14 cellular contexts compared by ENCODE assay signal in the genomic region with DNA sequence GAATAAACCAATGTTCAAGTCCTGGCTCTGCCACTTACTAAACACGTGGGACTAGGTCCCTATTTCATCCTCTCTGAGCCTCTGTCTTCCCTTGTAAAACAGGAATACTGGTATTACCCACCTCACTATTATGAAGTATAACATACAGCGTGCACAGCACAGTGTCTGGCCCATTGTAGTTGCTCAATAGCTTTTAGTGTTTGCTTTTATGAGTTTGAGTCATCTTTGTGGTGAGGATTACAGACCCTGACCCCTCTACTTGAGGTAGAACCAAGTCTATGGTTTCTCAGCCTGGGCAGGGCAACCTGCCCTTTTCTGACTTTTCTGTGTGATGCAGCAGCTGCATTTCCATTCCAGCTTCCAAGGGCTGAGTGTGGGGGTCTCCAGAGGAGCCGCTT. TPM values are rescaled to one million over a fixed set of nuclear protein-coding genes. Genes with fewer than 3 reads are reported as not detected.
A peak's percentile ranks its signal among the peaks of the same experiment; 100 is the strongest.
DNase-seq lines count a peak whose midpoint lies in the region; ATAC-seq, FAIRE-seq and TF ChIP-seq lines count a peak whose summit lies in the region.
"Had no signal": no experiment of that assay in that cellular context is flagged by ENCODE, and none has a peak within 500 bp of the region (broad histone marks: within the 10 kb centered on the region; RNA-seq: fewer than 3 reads in every experiment).

No MANE protein-coding gene starts in this region.

- no peak for FAIRE-seq in HepG2 (lab: Jason Lieb, UNC)
- no peak for FAIRE-seq in urothelium cell line (lab: Jason Lieb, UNC)

- TF ChIP-seq EP300 in HepG2 (IDR thresholded peaks at IDR 0.05; ENCODE audit: low read depth in 2 of 2, low read length in 2 of 2) (no peak), HepG2 (CRISPR knock-in tag; IDR thresholded peaks at IDR 0.05; ENCODE audit: borderline replicate concordance) (no peak)

- H3K27ac ChIP-seq in HepG2 (ENCODE audit: extremely low read length, insufficient read depth, low read length) (no peak overlapping the region), right lobe of liver (no peak overlapping the region), RWPE2 (ENCODE audit: poor library complexity, severe bottlenecking) (peak overlapping the region; percentile 58)
- H3K27ac ChIP-seq: adrenal gland had no signal

- no peaks in the 10 kb centered on the region for H4K20me1 ChIP-seq in HepG2 (ENCODE audit: insufficient read depth, low read length)

- CTCF ChIA-PET in HepG2 (lab: Yijun Ruan, JAX; ENCODE audit: low intra/inter-chr PET ratio, low total read pairs): no interaction called here

- TF ChIP-seq CTCF in HepG2 (CRISPR knock-in tag; IDR thresholded peaks at IDR 0.05) (no peak), right lobe of liver (IDR thresholded peaks at IDR 0.05) (no peak), RWPE2 (IDR thresholded peaks at IDR 0.05; ENCODE audit: poor library complexity, severe bottlenecking) (no peak)

- no peaks in the 10 kb centered on the region for H3K79me2 ChIP-seq in HepG2 (ENCODE audit: insufficient read depth, low read length)

- no peaks in the 10 kb centered on the region for H3K36me3 ChIP-seq in HepG2 (replicated peaks in 1 of 2; ENCODE audit: control insufficient read depth in 1 of 2, insufficient read depth in 2 of 2, low read length in 2 of 2)
- H3K36me3 ChIP-seq in right lobe of liver: no peaks in the 10 kb centered on the region
- no peaks in the 10 kb centered on the region for H3K36me3 ChIP-seq in RWPE2 (ENCODE audit: low read depth)
- H3K36me3 ChIP-seq: adrenal gland, BE2C had no signal

- in situ Hi-C loops in HepG2 (cut with HindIII; ENCODE audit: extremely low pct_ligation_motif_present, low pct_unique_long_range_greater_than_20kb): no loop called here

- no peak for TF ChIP-seq RAD21 in HepG2 (CRISPR knock-in tag; IDR thresholded peaks at IDR 0.05)

- 0% methylated on average over 2 of the region's 3 CpGs for WGBS in HepG2 (ENCODE audit: low lambda C conversion rate)
- 28% methylated on average over 3 of the region's 3 CpGs for WGBS in right lobe of liver (ENCODE audit: insufficient coverage, low coverage, low lambda C conversion rate, missing lambda C conversion rate)

- TF ChIP-seq POLR2A in HepG2 (IDR thresholded peaks at IDR 0.05; ENCODE audit: insufficient read depth in 1 of 2, low read depth in 2 of 2, low read length in 2 of 2) (no peak), right lobe of liver (IDR thresholded peaks at IDR 0.05) (no peak)

- H3K4me2 ChIP-seq in HepG2 (ENCODE audit: low read depth, low read length): no peak overlapping the region

- no peak overlapping the region for H2AFZ ChIP-seq in HepG2 (ENCODE audit: low read length)

- intact Hi-C loops in HepG2 (cut with micrococcal nuclease; ENCODE audit: unreplicated experiment): no loop called here
- intact Hi-C loops in right lobe of liver (cut with DNase I): no loop called here

- no peak for DNase-seq in HepG2 (ENCODE audit: low spot score)
- DNase-seq in right lobe of liver: no peak
- DNase-seq in RWPE2 (ENCODE audit: low spot score): no peak
- DNase-seq in fibroblast of peridontal ligament (ENCODE audit: extremely low read depth): peak; percentile 37
- peak; percentile 72 for DNase-seq in urothelium cell line (ENCODE audit: low spot score)
- no peak for DNase-seq in putamen (ENCODE audit: low spot score)
- no peak for DNase-seq in stimulated activated CD4-positive, alpha-beta T cell treated with anti-CD3 and anti-CD28 coated beads, Interleukin-15, amount 100 ng/mL, for 24 hours
- no peak for DNase-seq in hippocampal formation (lab: John Stamatoyannopoulos, UW)
- DNase-seq: activated CD8-positive, alpha-beta memory T cell treated with anti-CD3 and anti-CD28 coated beads, Interleukin-2, amount 10 ng/mL, durations not matched to agents 7 days and 5 days; adrenal gland; BE2C; erythroblast; GF-D8; immature natural killer cell had no signal

- H3K9ac ChIP-seq in HepG2 (ENCODE audit: insufficient read depth, low read depth, low read length): no peak overlapping the region

- H3K4me1 ChIP-seq in HepG2 (ENCODE audit: insufficient read depth, low read length) (no peaks in the 10 kb centered on the region), right lobe of liver (no peaks in the 10 kb centered on the region), RWPE2 (ENCODE audit: insufficient read depth, poor library complexity, severe bottlenecking) (peaks cover 31% of the 10 kb centered on the region)
- H3K4me1 ChIP-seq: adrenal gland, BE2C had no signal

- peaks cover 0 to 15% of the 10 kb centered on the region in 2 experiments; a peak in 2 of 5 replicates for H3K27me3 ChIP-seq in HepG2 (ENCODE audit: control insufficient read depth in 1 of 2, insufficient read depth in 2 of 2, low read length in 2 of 2)
- H3K27me3 ChIP-seq in right lobe of liver: no peaks in the 10 kb centered on the region
- no peaks in the 10 kb centered on the region for H3K27me3 ChIP-seq in RWPE2 (ENCODE audit: insufficient read depth, poor library complexity, severe bottlenecking)
- H3K27me3 ChIP-seq: adrenal gland, BE2C had no signal

- H3K4me3 ChIP-seq in HepG2 (replicated peaks in 1 of 3; ENCODE audit: insufficient read depth in 1 of 3, low read depth in 2 of 3, low read length in 3 of 3) (no peak overlapping the region), right lobe of liver (no peak overlapping the region), RWPE2 (ENCODE audit: severe bottlenecking) (no peak overlapping the region)
- H3K4me3 ChIP-seq: adrenal gland had no signal

- POLR2A ChIA-PET in HepG2 (lab: Yijun Ruan, JAX): no interaction called here

- ATAC-seq in HepG2 (peak; percentile 61), right lobe of liver (no peak), RWPE2 (ENCODE audit: low read depth) (peak; percentile 92)
- ATAC-seq: activated CD8-positive, alpha-beta memory T cell treated with anti-CD3 and anti-CD28 coated beads, Interleukin-2, amount 10 ng/mL, durations not matched to agents 7 days and 5 days had no signal

- BruUV-seq in HepG2 (replicated peaks; lab: Mats Ljungman, UMichigan): no TSS peak

- H3K9me3 ChIP-seq in HepG2 (ENCODE audit: low read length) (no peaks in the 10 kb centered on the region), right lobe of liver (no peaks in the 10 kb centered on the region), RWPE2 (ENCODE audit: severe bottlenecking) (no peaks in the 10 kb centered on the region)
- H3K9me3 ChIP-seq: adrenal gland, BE2C had no signal

TF ChIP-seq in HepG2, 621 proteins besides CTCF, POLR2A, EP300 and RAD21 (continues in another document):
- TF ChIP-seq FOSL2 (CRISPR knock-in tag; IDR thresholded peaks at IDR 0.05) (peak; percentile 75), MAX (IDR thresholded peaks at IDR 0.05) (no peak)

RNA-seq across cellular contexts. Expression of gene PRR5L, which starts 16.5 kb away (rescaled TPM):
- total RNA-seq in HepG2 (2016; rRNA removed; fragmentation: Illumina TruSeq; extraction: Trizol): not detected in 2 replicates
- total RNA-seq in HepG2 (2016; cell fraction: cytosol; rRNA removed; fragmentation: Illumina TruSeq; extraction: Trizol; ENCODE audit: low read depth): not detected in 2 replicates
- not detected in 2 replicates for total RNA-seq in HepG2 (2016; cell fraction: insoluble cytoplasmic fraction; rRNA removed; fragmentation: Illumina TruSeq; extraction: Trizol)
- total RNA-seq in HepG2 (2016; cell fraction: membrane; rRNA removed; fragmentation: Illumina TruSeq; extraction: Trizol): not detected in 2 replicates
- not detected in 2 replicates for total RNA-seq in HepG2 (2016; cell fraction: nucleus; rRNA removed; fragmentation: Illumina TruSeq; extraction: Trizol)
- polyA plus RNA-seq in HepG2 (2011; rRNA removed): 0.16 TPM in 1 of 2 replicates, not detected in the other
- 0.05 and 0.07 TPM in 2 replicates for polyA plus RNA-seq in HepG2 (2011; cell fraction: cytosol; rRNA removed)
- polyA plus RNA-seq in HepG2 (2011; cell fraction: nucleus; rRNA removed): 0.54 and 0.64 TPM in 2 replicates
- polyA plus RNA-seq in HepG2 (2012): not detected in 2 replicates
- not detected in 2 replicates for polyA plus RNA-seq in HepG2 (2016; cell fraction: cytosol; fragmentation: Illumina TruSeq; extraction: Trizol; ENCODE audit: low read depth)
- not detected in 2 replicates for polyA plus RNA-seq in HepG2 (2016; cell fraction: insoluble cytoplasmic fraction; fragmentation: Illumina TruSeq; extraction: Trizol; ENCODE audit: low read depth)
- polyA plus RNA-seq in HepG2 (2016; cell fraction: membrane; fragmentation: Illumina TruSeq; extraction: Trizol; ENCODE audit: low read depth): not detected in 2 replicates
- not detected in 2 replicates for polyA plus RNA-seq in HepG2 (2016; cell fraction: nucleus; fragmentation: Illumina TruSeq; extraction: Trizol; ENCODE audit: insufficient read depth, low read depth)
- polyA minus RNA-seq in HepG2 (2011; rRNA and poly(A)+ RNA removed; ENCODE audit: low replicate concordance): 0.40 and 6.6 TPM in 2 replicates
- not detected in 2 replicates for polyA minus RNA-seq in HepG2 (2011; cell fraction: cytosol; rRNA and poly(A)+ RNA removed)
- not detected in 2 replicates for polyA minus RNA-seq in HepG2 (2011; cell fraction: nucleus; rRNA and poly(A)+ RNA removed)
- 1 to 10 TPM; 2.2 to 4.5 (median 2.3) TPM for total RNA-seq in right lobe of liver

RNA-seq across cellular contexts. Expression of gene COMMD9, which starts 23.4 kb away (rescaled TPM):
- total RNA-seq in HepG2 (2016; rRNA removed; fragmentation: Illumina TruSeq; extraction: Trizol): 76.7 and 103 TPM in 2 replicates
- total RNA-seq in HepG2 (2016; cell fraction: cytosol; rRNA removed; fragmentation: Illumina TruSeq; extraction: Trizol; ENCODE audit: low read depth): 20.2 and 31.5 TPM in 2 replicates
- total RNA-seq in HepG2 (2016; cell fraction: insoluble cytoplasmic fraction; rRNA removed; fragmentation: Illumina TruSeq; extraction: Trizol): 74.2 and 108 TPM in 2 replicates
- total RNA-seq in HepG2 (2016; cell fraction: membrane; rRNA removed; fragmentation: Illumina TruSeq; extraction: Trizol): 50.6 and 58.1 TPM in 2 replicates
- 31.5 and 37.0 TPM in 2 replicates for total RNA-seq in HepG2 (2016; cell fraction: nucleus; rRNA removed; fragmentation: Illumina TruSeq; extraction: Trizol)
- 43.6 and 47.3 TPM in 2 replicates for polyA plus RNA-seq in HepG2 (2011; rRNA removed)
- polyA plus RNA-seq in HepG2 (2011; cell fraction: cytosol; rRNA removed): 31.6 and 41.1 TPM in 2 replicates
- 34.3 and 38.0 TPM in 2 replicates for polyA plus RNA-seq in HepG2 (2011; cell fraction: nucleus; rRNA removed)
- 21.2 and 32.0 TPM in 2 replicates for polyA plus RNA-seq in HepG2 (2012)
- polyA plus RNA-seq in HepG2 (2016; cell fraction: cytosol; fragmentation: Illumina TruSeq; extraction: Trizol; ENCODE audit: low read depth): 37.1 and 37.2 TPM in 2 replicates
- 119 and 125 TPM in 2 replicates for polyA plus RNA-seq in HepG2 (2016; cell fraction: insoluble cytoplasmic fraction; fragmentation: Illumina TruSeq; extraction: Trizol; ENCODE audit: low read depth)
- polyA plus RNA-seq in HepG2 (2016; cell fraction: membrane; fragmentation: Illumina TruSeq; extraction: Trizol; ENCODE audit: low read depth): 40.9 and 54.7 TPM in 2 replicates
- polyA plus RNA-seq in HepG2 (2016; cell fraction: nucleus; fragmentation: Illumina TruSeq; extraction: Trizol; ENCODE audit: insufficient read depth, low read depth): 51.5 and 57.1 TPM in 2 replicates
- polyA minus RNA-seq in HepG2 (2011; rRNA and poly(A)+ RNA removed; ENCODE audit: low replicate concordance): 48.6 and 163 TPM in 2 replicates
- polyA minus RNA-seq in HepG2 (2011; cell fraction: cytosol; rRNA and poly(A)+ RNA removed): 10.0 and 12.1 TPM in 2 replicates
- polyA minus RNA-seq in HepG2 (2011; cell fraction: nucleus; rRNA and poly(A)+ RNA removed): 26.5 and 29.2 TPM in 2 replicates
- 10 to 100 TPM; 30.6 to 41.4 (median 34.6) TPM for total RNA-seq in right lobe of liver

Comparison
In these comparisons a context has a peak if more than half of its experiments do, and no peak if none do; other contexts are left out.
1. ATAC-seq: peak in HepG2 (single experiment) and RWPE2 (single experiment); none in right lobe of liver (0 of 4).
2. DNase-seq: peak in fibroblast of peridontal ligament (single experiment) and urothelium cell line (single experiment); none in HepG2 (single experiment), right lobe of liver (0 of 3), RWPE2 (single experiment), putamen (single experiment), stimulated activated CD4-positive, alpha-beta T cell treated with anti-CD3 and anti-CD28 coated beads, Interleukin-15, amount 100 ng/mL, for 24 hours (single experiment) and hippocampal formation (0 of 2).